ENCODE assay signal across 21 cellular contexts in the genomic region with DNA sequence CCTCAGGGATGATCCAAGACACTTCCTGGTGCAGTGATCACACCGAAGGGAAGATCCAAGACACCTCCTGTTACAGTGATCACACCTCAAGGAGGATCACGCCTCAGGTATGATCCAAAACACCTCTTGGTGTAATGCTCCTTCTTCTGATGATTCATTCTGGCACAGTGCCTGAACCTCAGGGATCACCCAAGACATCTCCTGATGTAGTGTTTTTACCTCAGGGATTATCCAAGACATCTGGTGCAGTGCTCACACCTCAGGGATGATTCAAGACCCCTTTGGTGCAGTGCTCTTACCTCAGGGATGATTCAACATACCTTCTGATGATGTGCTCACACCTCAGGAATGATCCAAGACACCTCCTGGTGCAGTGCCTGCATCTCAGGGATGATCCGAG.
"Had no signal": no experiment of that assay in that cellular context is flagged by ENCODE, and none has a peak within 500 bp of the region (broad histone marks: within the 10 kb centered on the region; RNA-seq: fewer than 3 reads in every experiment).

No MANE protein-coding gene starts in this region.

- H3K4me3 ChIP-seq: colonic mucosa, gastrocnemius medialis, heart right ventricle, left ventricle myocardium inferior, lower lobe of right lung, psoas muscle, right lobe of liver, spleen, tibial artery had no signal

- H3K36me3 ChIP-seq: colonic mucosa, gastrocnemius medialis, heart right ventricle, left ventricle myocardium inferior, lower lobe of right lung, right lobe of liver, spleen, tibial artery had no signal

- ATAC-seq: gastrocnemius medialis; heart right ventricle; left cardiac atrium; lower lobe of right lung; naive thymus-derived CD4-positive, alpha-beta T cell; psoas muscle; right lobe of liver; stimulated activated memory B cell treated with anti-CD40 and anti-IgM and Interleukin-4, amounts not matched to agents 10 μg/mL and 1 μg/mL and 100 μg/mL, for 72 hours had no signal

- H3K4me1 ChIP-seq: colonic mucosa, gastrocnemius medialis, heart right ventricle, left ventricle myocardium inferior, lower lobe of right lung, psoas muscle, right lobe of liver, spleen, tibial artery had no signal

- H3K9me3 ChIP-seq: colonic mucosa, gastrocnemius medialis had no signal

- DNase-seq: colonic mucosa; dermis blood vessel endothelial cell; gastrocnemius medialis; heart right ventricle; hypothalamus; islet precursor cell; left cardiac atrium; left ventricle myocardium inferior; lower lobe of right lung; mesendoderm; naive thymus-derived CD4-positive, alpha-beta T cell; nephron progenitor cell; psoas muscle; retina; right lobe of liver; spleen; stimulated activated CD4-positive, alpha-beta T cell treated with anti-CD3 and anti-CD28 coated beads, Interleukin-15, amount 100 ng/mL, for 24 hours; stimulated activated CD4-positive, alpha-beta T cell treated with anti-CD3 and anti-CD28 coated beads, Interleukin-1b, Interleukin-23, amount 100 ng/mL, for 48 hours; stimulated activated CD4-positive, alpha-beta T cell treated with anti-CD3 and anti-CD28 coated beads, Interleukin-4, amount 100 ng/mL, for 24 hours; tibial artery had no signal
